In genomic region chr2:177329035-177329434, GRCh38 we compare ENCODE assay signal across 1 cellular context.
TF ChIP-seq lines count a peak whose summit lies in the region.

No MANE protein-coding gene starts in this region.

TF ChIP-seq in H1, 55 proteins besides CTCF, POLR2A, EP300 and RAD21:
- TF ChIP-seq, protein P1, sequence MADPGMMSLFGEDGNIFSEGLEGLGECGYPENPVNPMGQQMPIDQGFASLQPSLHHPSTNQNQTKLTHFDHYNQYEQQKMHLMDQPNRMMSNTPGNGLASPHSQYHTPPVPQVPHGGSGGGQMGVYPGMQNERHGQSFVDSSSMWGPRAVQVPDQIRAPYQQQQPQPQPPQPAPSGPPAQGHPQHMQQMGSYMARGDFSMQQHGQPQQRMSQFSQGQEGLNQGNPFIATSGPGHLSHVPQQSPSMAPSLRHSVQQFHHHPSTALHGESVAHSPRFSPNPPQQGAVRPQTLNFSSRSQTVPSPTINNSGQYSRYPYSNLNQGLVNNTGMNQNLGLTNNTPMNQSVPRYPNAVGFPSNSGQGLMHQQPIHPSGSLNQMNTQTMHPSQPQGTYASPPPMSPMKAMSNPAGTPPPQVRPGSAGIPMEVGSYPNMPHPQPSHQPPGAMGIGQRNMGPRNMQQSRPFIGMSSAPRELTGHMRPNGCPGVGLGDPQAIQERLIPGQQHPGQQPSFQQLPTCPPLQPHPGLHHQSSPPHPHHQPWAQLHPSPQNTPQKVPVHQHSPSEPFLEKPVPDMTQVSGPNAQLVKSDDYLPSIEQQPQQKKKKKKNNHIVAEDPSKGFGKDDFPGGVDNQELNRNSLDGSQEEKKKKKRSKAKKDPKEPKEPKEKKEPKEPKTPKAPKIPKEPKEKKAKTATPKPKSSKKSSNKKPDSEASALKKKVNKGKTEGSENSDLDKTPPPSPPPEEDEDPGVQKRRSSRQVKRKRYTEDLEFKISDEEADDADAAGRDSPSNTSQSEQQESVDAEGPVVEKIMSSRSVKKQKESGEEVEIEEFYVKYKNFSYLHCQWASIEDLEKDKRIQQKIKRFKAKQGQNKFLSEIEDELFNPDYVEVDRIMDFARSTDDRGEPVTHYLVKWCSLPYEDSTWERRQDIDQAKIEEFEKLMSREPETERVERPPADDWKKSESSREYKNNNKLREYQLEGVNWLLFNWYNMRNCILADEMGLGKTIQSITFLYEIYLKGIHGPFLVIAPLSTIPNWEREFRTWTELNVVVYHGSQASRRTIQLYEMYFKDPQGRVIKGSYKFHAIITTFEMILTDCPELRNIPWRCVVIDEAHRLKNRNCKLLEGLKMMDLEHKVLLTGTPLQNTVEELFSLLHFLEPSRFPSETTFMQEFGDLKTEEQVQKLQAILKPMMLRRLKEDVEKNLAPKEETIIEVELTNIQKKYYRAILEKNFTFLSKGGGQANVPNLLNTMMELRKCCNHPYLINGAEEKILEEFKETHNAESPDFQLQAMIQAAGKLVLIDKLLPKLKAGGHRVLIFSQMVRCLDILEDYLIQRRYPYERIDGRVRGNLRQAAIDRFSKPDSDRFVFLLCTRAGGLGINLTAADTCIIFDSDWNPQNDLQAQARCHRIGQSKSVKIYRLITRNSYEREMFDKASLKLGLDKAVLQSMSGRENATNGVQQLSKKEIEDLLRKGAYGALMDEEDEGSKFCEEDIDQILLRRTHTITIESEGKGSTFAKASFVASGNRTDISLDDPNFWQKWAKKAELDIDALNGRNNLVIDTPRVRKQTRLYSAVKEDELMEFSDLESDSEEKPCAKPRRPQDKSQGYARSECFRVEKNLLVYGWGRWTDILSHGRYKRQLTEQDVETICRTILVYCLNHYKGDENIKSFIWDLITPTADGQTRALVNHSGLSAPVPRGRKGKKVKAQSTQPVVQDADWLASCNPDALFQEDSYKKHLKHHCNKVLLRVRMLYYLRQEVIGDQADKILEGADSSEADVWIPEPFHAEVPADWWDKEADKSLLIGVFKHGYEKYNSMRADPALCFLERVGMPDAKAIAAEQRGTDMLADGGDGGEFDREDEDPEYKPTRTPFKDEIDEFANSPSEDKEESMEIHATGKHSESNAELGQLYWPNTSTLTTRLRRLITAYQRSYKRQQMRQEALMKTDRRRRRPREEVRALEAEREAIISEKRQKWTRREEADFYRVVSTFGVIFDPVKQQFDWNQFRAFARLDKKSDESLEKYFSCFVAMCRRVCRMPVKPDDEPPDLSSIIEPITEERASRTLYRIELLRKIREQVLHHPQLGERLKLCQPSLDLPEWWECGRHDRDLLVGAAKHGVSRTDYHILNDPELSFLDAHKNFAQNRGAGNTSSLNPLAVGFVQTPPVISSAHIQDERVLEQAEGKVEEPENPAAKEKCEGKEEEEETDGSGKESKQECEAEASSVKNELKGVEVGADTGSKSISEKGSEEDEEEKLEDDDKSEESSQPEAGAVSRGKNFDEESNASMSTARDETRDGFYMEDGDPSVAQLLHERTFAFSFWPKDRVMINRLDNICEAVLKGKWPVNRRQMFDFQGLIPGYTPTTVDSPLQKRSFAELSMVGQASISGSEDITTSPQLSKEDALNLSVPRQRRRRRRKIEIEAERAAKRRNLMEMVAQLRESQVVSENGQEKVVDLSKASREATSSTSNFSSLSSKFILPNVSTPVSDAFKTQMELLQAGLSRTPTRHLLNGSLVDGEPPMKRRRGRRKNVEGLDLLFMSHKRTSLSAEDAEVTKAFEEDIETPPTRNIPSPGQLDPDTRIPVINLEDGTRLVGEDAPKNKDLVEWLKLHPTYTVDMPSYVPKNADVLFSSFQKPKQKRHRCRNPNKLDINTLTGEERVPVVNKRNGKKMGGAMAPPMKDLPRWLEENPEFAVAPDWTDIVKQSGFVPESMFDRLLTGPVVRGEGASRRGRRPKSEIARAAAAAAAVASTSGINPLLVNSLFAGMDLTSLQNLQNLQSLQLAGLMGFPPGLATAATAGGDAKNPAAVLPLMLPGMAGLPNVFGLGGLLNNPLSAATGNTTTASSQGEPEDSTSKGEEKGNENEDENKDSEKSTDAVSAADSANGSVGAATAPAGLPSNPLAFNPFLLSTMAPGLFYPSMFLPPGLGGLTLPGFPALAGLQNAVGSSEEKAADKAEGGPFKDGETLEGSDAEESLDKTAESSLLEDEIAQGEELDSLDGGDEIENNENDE (IDR thresholded peaks at IDR 0.05; ENCODE audit: insufficient replicate concordance, low read length): no peak
- no peak for TF ChIP-seq ZNF274 (IDR thresholded peaks at IDR 0.05; ENCODE audit: borderline replicate concordance, extremely low read depth, low read length)
- TF ChIP-seq BCL11A (IDR thresholded peaks at IDR 0.05; ENCODE audit: low read depth in 2 of 2, low read length in 2 of 2): no peak
- TF ChIP-seq EGR1 (IDR thresholded peaks at IDR 0.05; ENCODE audit: borderline replicate concordance, low read depth, low read length): no peak
- TF ChIP-seq BRCA1 (IDR thresholded peaks at IDR 0.05; ENCODE audit: low read depth, low read length): no peak
- TF ChIP-seq TAF1 (IDR thresholded peaks at IDR 0.05; ENCODE audit: low read depth, low read length): no peak
- TF ChIP-seq FOSL1 (IDR thresholded peaks at IDR 0.05; ENCODE audit: insufficient read depth, low read depth, low read length): no peak
- TF ChIP-seq CREB1 (IDR thresholded peaks at IDR 0.05): no peak
- TF ChIP-seq NRF1 (IDR thresholded peaks at IDR 0.05; ENCODE audit: low read depth, low read length): no peak
- no peak for TF ChIP-seq SIRT6 (IDR thresholded peaks at IDR 0.05; ENCODE audit: low read length)
- no peak for TF ChIP-seq ATF2 (IDR thresholded peaks at IDR 0.05; ENCODE audit: low read length)
- no peak for TF ChIP-seq GABPA (IDR thresholded peaks at IDR 0.05; ENCODE audit: borderline replicate concordance, insufficient read depth, low read length)
- TF ChIP-seq TEAD4 (IDR thresholded peaks at IDR 0.05; ENCODE audit: low read depth, low read length): no peak
- TF ChIP-seq SUZ12 (IDR thresholded peaks at IDR 0.05; ENCODE audit: low read length): no peak
- TF ChIP-seq SAP30 (IDR thresholded peaks at IDR 0.05; ENCODE audit: insufficient read depth, insufficient replicate concordance, low read length): no peak
- no peak for TF ChIP-seq KDM5A (IDR thresholded peaks at IDR 0.05; ENCODE audit: low read length)
- TF ChIP-seq NANOG (IDR thresholded peaks at IDR 0.05; ENCODE audit: insufficient read depth, low read depth, low read length, poor library complexity, severe bottlenecking): no peak
- TF ChIP-seq CBX8 (IDR thresholded peaks at IDR 0.05; ENCODE audit: borderline replicate concordance, low read depth, low read length): no peak
- no peak for TF ChIP-seq TAF7 (optimal IDR thresholded peaks at IDR 0.05; ENCODE audit: borderline replicate concordance, low read depth, low read length)
TF ChIP-seq in H1: peak in this region for 0.
